19 cellular contexts compared by ENCODE assay signal in genomic region chr3:122987726-122988319, GRCh38. TPM values are rescaled to one million over a fixed set of nuclear protein-coding genes. Genes with fewer than 3 reads are reported as not detected.
"Had no signal": no experiment of that assay in that cellular context is flagged by ENCODE, and none has a peak within 500 bp of the region (broad histone marks: within the 10 kb centered on the region; RNA-seq: fewer than 3 reads in every experiment).

No MANE protein-coding gene starts in this region.

- H3K4me1 Mint-ChIP-seq: activated naive CD4-positive, alpha-beta T cell treated with anti-CD3 and anti-CD28 coated beads, Interleukin-2, amount 50 U/mL, for 24 hours; immature natural killer cell had no signal

- H3K36me3 Mint-ChIP-seq: activated naive CD4-positive, alpha-beta T cell treated with anti-CD3 and anti-CD28 coated beads, Interleukin-2, amount 50 U/mL, for 24 hours; immature natural killer cell; stimulated activated naive B cell treated with anti-CD40 and anti-IgM and Interleukin-4, amounts not matched to agents 10 μg/mL and 1 μg/mL and 100 μg/mL, for 72 hours had no signal

- H3K27ac Mint-ChIP-seq: activated CD8-positive, alpha-beta T cell treated with anti-CD3 and anti-CD28 coated beads for 36 hours; activated naive CD4-positive, alpha-beta T cell treated with anti-CD3 and anti-CD28 coated beads, Interleukin-2, amount 50 U/mL, for 24 hours; immature natural killer cell; stimulated activated naive B cell treated with anti-CD40 and anti-IgM and Interleukin-4, amounts not matched to agents 10 μg/mL and 1 μg/mL and 100 μg/mL, for 72 hours had no signal

- H3K27ac ChIP-seq: adrenal gland, cardiac muscle cell, prostate gland, skin epidermis, thyroid gland had no signal

- H3K9me3 Mint-ChIP-seq: activated CD8-positive, alpha-beta T cell treated with anti-CD3 and anti-CD28 coated beads for 36 hours; activated naive CD4-positive, alpha-beta T cell treated with anti-CD3 and anti-CD28 coated beads, Interleukin-2, amount 50 U/mL, for 24 hours; activated T-cell treated with anti-CD3 and anti-CD28 coated beads, Interleukin-2, amount 50 U/mL, for 4 hours; nephron; stimulated activated naive B cell treated with anti-CD40 and anti-IgM and Interleukin-4, amounts not matched to agents 10 μg/mL and 1 μg/mL and 100 μg/mL, for 72 hours had no signal

- H3K27me3 ChIP-seq: thyroid gland had no signal

- H3K4me1 ChIP-seq: adrenal gland, prostate gland had no signal

- H3K4me3 Mint-ChIP-seq: activated CD8-positive, alpha-beta T cell treated with anti-CD3 and anti-CD28 coated beads for 36 hours; activated naive CD4-positive, alpha-beta T cell treated with anti-CD3 and anti-CD28 coated beads, Interleukin-2, amount 50 U/mL, for 24 hours; activated T-cell treated with anti-CD3 and anti-CD28 coated beads, Interleukin-2, amount 50 U/mL, for 4 hours; immature natural killer cell; nephron; stimulated activated naive B cell treated with anti-CD40 and anti-IgM and Interleukin-4, amounts not matched to agents 10 μg/mL and 1 μg/mL and 100 μg/mL, for 72 hours had no signal

- DNase-seq: activated CD4-positive, alpha-beta T cell treated with anti-CD3 and anti-CD28 coated beads for 1 hour; activated CD8-positive, alpha-beta T cell treated with anti-CD3 and anti-CD28 coated beads for 36 hours; activated effector memory CD4-positive, alpha-beta T cell treated with Interleukin-2 at 50 U/mL for 16 hours; activated T-cell treated with anti-CD3 and anti-CD28 coated beads, Interleukin-2, amount 50 U/mL, for 4 hours; adrenal gland; hypothalamus; immature natural killer cell; stimulated activated CD4-positive, alpha-beta T cell treated with anti-CD3 and anti-CD28 coated beads, Interleukin-15, amount 100 ng/mL, for 24 hours; stimulated activated CD4-positive, alpha-beta T cell treated with anti-CD3 and anti-CD28 coated beads, Interleukin-4, amount 100 ng/mL, for 1 hour; stimulated activated naive B cell treated with anti-CD40 and anti-IgM and Interleukin-4, amounts not matched to agents 10 μg/mL and 1 μg/mL and 100 μg/mL, for 72 hours; T1000; thyroid gland had no signal

- H3K9me3 ChIP-seq: adrenal gland, prostate gland, thyroid gland had no signal

RNA-seq across cellular contexts. Expression of gene SEMA5B, which starts 39.7 kb away (rescaled TPM):
- total RNA-seq: activated CD8-positive, alpha-beta T cell treated with anti-CD3 and anti-CD28 coated beads for 36 hours; activated T-cell treated with anti-CD3 and anti-CD28 coated beads, Interleukin-2, amount 50 U/mL, for 4 hours; esophagus mucosa; osteoblast had no signal
